28 cellular contexts compared by ENCODE assay signal in the genomic region with DNA sequence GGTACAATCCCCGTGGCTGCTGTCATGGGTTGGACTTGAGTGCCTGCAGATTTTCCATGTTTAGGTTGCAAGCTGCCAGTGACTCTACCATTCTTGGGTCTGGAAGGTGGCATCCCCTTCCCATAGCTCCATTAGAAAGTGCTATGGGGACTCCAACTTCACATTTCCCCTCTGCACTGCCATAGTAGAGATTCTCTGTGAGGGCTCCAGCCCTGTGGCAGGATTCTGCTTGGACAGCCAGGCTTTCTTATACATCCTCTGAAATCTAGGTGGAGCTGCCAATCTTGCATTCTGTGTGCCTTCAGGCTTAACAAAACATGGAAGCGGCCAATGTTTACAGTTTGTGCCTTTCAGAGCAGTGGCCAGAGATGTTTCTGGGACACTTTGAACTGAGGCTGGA.
"Had no signal": no experiment of that assay in that cellular context is flagged by ENCODE, and none has a peak within 500 bp of the region (broad histone marks: within the 10 kb centered on the region; RNA-seq: fewer than 3 reads in every experiment).

No MANE protein-coding gene starts in this region.

- H3K27me3 ChIP-seq: stomach, suprapubic skin, testis, thyroid gland, tibial artery, tibial nerve, transverse colon, upper lobe of left lung, upper lobe of right lung, vagina had no signal

- H3K4me3 Mint-ChIP-seq: stimulated activated effector memory CD8-positive, alpha-beta T cell treated with anti-CD3 and anti-CD28 coated beads, Interleukin-12 subunit alpha, Interleukin-12 subunit beta, amount 100 ng/mL, for 72 hours; stimulated activated memory B cell treated with anti-CD40 and anti-IgM and Interleukin-4, amounts not matched to agents 10 μg/mL and 1 μg/mL and 100 μg/mL, for 72 hours; stimulated activated naive B cell treated with anti-CD40 and anti-IgM and Interleukin-4, amounts not matched to agents 10 μg/mL and 1 μg/mL and 100 μg/mL, for 72 hours; stimulated activated naive CD8-positive, alpha-beta T cell treated with anti-CD3 and anti-CD28 coated beads, Interleukin-15, amount 100 ng/mL, for 72 hours; stimulated activated naive CD8-positive, alpha-beta T cell treated with anti-CD3 and anti-CD28 coated beads, Interleukin-15, Interleukin-2, amounts not matched to agents 100 ng/mL and 50 ng/mL, for 24 hours; type B pancreatic cell had no signal

- H3K27ac ChIP-seq: stomach, suprapubic skin, testis, thoracic aorta, thyroid gland, tibial artery, tibial nerve, transverse colon, upper lobe of left lung, upper lobe of right lung, uterus, vagina had no signal

- DNase-seq: stimulated activated CD4-positive, alpha-beta T cell treated with anti-CD3 and anti-CD28 coated beads, Interleukin-2, amount 100 ng/mL, for 48 hours; stimulated activated CD4-positive, alpha-beta T cell treated with anti-CD3 and anti-CD28 coated beads, Interleukin-4, amount 100 ng/mL, for 1 hour; stimulated activated CD4-positive, alpha-beta T cell treated with anti-CD3 and anti-CD28 coated beads, Interleukin-4, amount 100 ng/mL, for 24 hours; stimulated activated CD4-positive, alpha-beta T cell treated with anti-CD3 and anti-CD28 coated beads, Interleukin-4, amount 100 ng/mL, for 4 hours; stimulated activated CD8-positive, alpha-beta memory T cell treated with anti-CD3 and anti-CD28 coated beads, Interleukin-4, amount 100 ng/mL, for 48 hours; stimulated activated naive B cell treated with anti-CD40 and anti-IgM and Interleukin-4, amounts not matched to agents 10 μg/mL and 1 μg/mL and 100 μg/mL, for 72 hours; stimulated activated naive CD4-positive, alpha-beta T cell; stimulated activated naive CD4-positive, alpha-beta T cell treated with Interleukin-2 at 50 U/mL for 16 hours; stimulated activated naive CD8-positive, alpha-beta T cell treated with anti-CD3 and anti-CD28 coated beads, Interleukin-15, amount 100 ng/mL, for 72 hours; stimulated activated naive CD8-positive, alpha-beta T cell treated with anti-CD3 and anti-CD28 coated beads, Interleukin-15, Interleukin-2, amounts not matched to agents 100 U/mL and 50 U/mL, for 24 hours; stomach; substantia nigra; testis; thyroid gland; tibial artery; transverse colon; trophoblast cell; upper lobe of left lung; upper lobe of right lung; uterus had no signal

- ATAC-seq: stimulated activated effector memory CD8-positive, alpha-beta T cell treated with anti-CD3 and anti-CD28 coated beads, Interleukin-12 subunit alpha, Interleukin-12 subunit beta, amount 100 ng/mL, for 72 hours; stimulated activated memory B cell treated with anti-CD40 and anti-IgM and Interleukin-4, amounts not matched to agents 10 μg/mL and 1 μg/mL and 100 μg/mL, for 72 hours; stimulated activated naive B cell treated with anti-CD40 and anti-IgM and Interleukin-4, amounts not matched to agents 10 μg/mL and 1 μg/mL and 100 μg/mL, for 72 hours; stimulated activated naive CD8-positive, alpha-beta T cell treated with anti-CD3 and anti-CD28 coated beads, Interleukin-15, amount 100 ng/mL, for 72 hours; stimulated activated naive CD8-positive, alpha-beta T cell treated with anti-CD3 and anti-CD28 coated beads, Interleukin-15, Interleukin-2, amounts not matched to agents 100 U/mL and 50 U/mL, for 24 hours; upper lobe of right lung had no signal

- H3K27me3 Mint-ChIP-seq: stimulated activated memory B cell treated with anti-CD40 and anti-IgM and Interleukin-4, amounts not matched to agents 10 μg/mL and 1 μg/mL and 100 μg/mL, for 72 hours; stimulated activated naive B cell treated with anti-CD40 and anti-IgM and Interleukin-4, amounts not matched to agents 10 μg/mL and 1 μg/mL and 100 μg/mL, for 72 hours; stimulated activated naive CD8-positive, alpha-beta T cell treated with anti-CD3 and anti-CD28 coated beads, Interleukin-15, amount 100 ng/mL, for 72 hours; stimulated activated naive CD8-positive, alpha-beta T cell treated with anti-CD3 and anti-CD28 coated beads, Interleukin-15, Interleukin-2, amounts not matched to agents 100 ng/mL and 50 ng/mL, for 24 hours; type B pancreatic cell had no signal

- H3K4me1 ChIP-seq: stomach, suprapubic skin, testis, thyroid gland, tibial artery, tibial nerve, transverse colon, upper lobe of left lung, upper lobe of right lung, uterus, vagina had no signal

- H3K36me3 Mint-ChIP-seq: stimulated activated effector memory CD8-positive, alpha-beta T cell treated with anti-CD3 and anti-CD28 coated beads, Interleukin-12 subunit alpha, Interleukin-12 subunit beta, amount 100 ng/mL, for 72 hours; stimulated activated memory B cell treated with anti-CD40 and anti-IgM and Interleukin-4, amounts not matched to agents 10 μg/mL and 1 μg/mL and 100 μg/mL, for 72 hours; stimulated activated naive B cell treated with anti-CD40 and anti-IgM and Interleukin-4, amounts not matched to agents 10 μg/mL and 1 μg/mL and 100 μg/mL, for 72 hours; type B pancreatic cell had no signal

- H3K4me3 ChIP-seq: stomach, suprapubic skin, testis, thoracic aorta, thyroid gland, tibial artery, tibial nerve, transverse colon, upper lobe of left lung, upper lobe of right lung, uterus, vagina had no signal

- H3K36me3 ChIP-seq: stomach, suprapubic skin, thoracic aorta, thyroid gland, tibial artery, tibial nerve, transverse colon, upper lobe of left lung, upper lobe of right lung, uterus, vagina had no signal

- H3K9me3 Mint-ChIP-seq: type B pancreatic cell had no signal

- H3K4me1 Mint-ChIP-seq: stimulated activated effector memory CD8-positive, alpha-beta T cell treated with anti-CD3 and anti-CD28 coated beads, Interleukin-12 subunit alpha, Interleukin-12 subunit beta, amount 100 ng/mL, for 72 hours; stimulated activated memory B cell treated with anti-CD40 and anti-IgM and Interleukin-4, amounts not matched to agents 10 μg/mL and 1 μg/mL and 100 μg/mL, for 72 hours; stimulated activated naive B cell treated with anti-CD40 and anti-IgM and Interleukin-4, amounts not matched to agents 10 μg/mL and 1 μg/mL and 100 μg/mL, for 72 hours; stimulated activated naive CD8-positive, alpha-beta T cell treated with anti-CD3 and anti-CD28 coated beads, Interleukin-15, amount 100 ng/mL, for 72 hours had no signal

- H3K27ac Mint-ChIP-seq: stimulated activated effector memory CD8-positive, alpha-beta T cell treated with anti-CD3 and anti-CD28 coated beads, Interleukin-12 subunit alpha, Interleukin-12 subunit beta, amount 100 ng/mL, for 72 hours; stimulated activated memory B cell treated with anti-CD40 and anti-IgM and Interleukin-4, amounts not matched to agents 10 μg/mL and 1 μg/mL and 100 μg/mL, for 72 hours; stimulated activated naive B cell treated with anti-CD40 and anti-IgM and Interleukin-4, amounts not matched to agents 10 μg/mL and 1 μg/mL and 100 μg/mL, for 72 hours; stimulated activated naive CD8-positive, alpha-beta T cell treated with anti-CD3 and anti-CD28 coated beads, Interleukin-15, amount 100 ng/mL, for 72 hours; stimulated activated naive CD8-positive, alpha-beta T cell treated with anti-CD3 and anti-CD28 coated beads, Interleukin-15, Interleukin-2, amounts not matched to agents 100 ng/mL and 50 ng/mL, for 24 hours; type B pancreatic cell had no signal

- H3K9me3 ChIP-seq: testis, thoracic aorta, thyroid gland, transverse colon, upper lobe of right lung, uterus, vagina had no signal
